ENCODE assay signal across 8 cellular contexts in genomic region chr16:81366316-81366932, GRCh38. TPM values are rescaled to one million over a fixed set of nuclear protein-coding genes. Genes with fewer than 3 reads are reported as not detected.
DNase-seq lines count a peak whose midpoint lies in the region; ATAC-seq and TF ChIP-seq lines count a peak whose summit lies in the region.

No MANE protein-coding gene starts in this region.

- peak in 3 of 4 experiments; percentile 53 to 61 (median 59) for ATAC-seq in T-cell (replicated peaks in 1 of 4)
- peak; percentile 57 for ATAC-seq in foreskin keratinocyte
- no peak for ATAC-seq in GM21367 (IDR thresholded peaks at IDR 0.05; ENCODE audit: unreplicated experiment)

- POLR2A ChIA-PET in GM10248 (lab: Yijun Ruan, JAX) (no interaction called here), T-cell (lab: Charles Lee) (no interaction called here)

- H3K4me3 Mint-ChIP-seq in T-cell: no peak overlapping the region

- DNase-seq in AG08395 (ENCODE audit: low spot score): peak; percentile 64
- DNase-seq in GM10248 (ENCODE audit: extremely low spot score): peak; percentile 59
- peak; percentile 49 for DNase-seq in MV-4-11 (lab: John Stamatoyannopoulos, UW)
- DNase-seq in T-cell: peak in 10 of 34 experiments; percentile 2 to 32 (median 10)
- peak in 1 of 2 donors; percentile 32 for DNase-seq in foreskin keratinocyte
- DNase-seq in pons (ENCODE audit: low spot score): peak; percentile 70
- no peak for DNase-seq in GDM1 (lab: John Stamatoyannopoulos, UW)

- no peak overlapping the region for H3K27ac ChIP-seq in foreskin keratinocyte

- no peaks in the 10 kb centered on the region for H3K4me1 Mint-ChIP-seq in T-cell

- peaks cover 54% of the 10 kb centered on the region for H3K36me3 Mint-ChIP-seq in T-cell

- CTCF ChIA-PET in GM10248 (lab: Yijun Ruan, JAX) (interaction anchor here (0.7 to 4.6 kb wide), 21 partner anchors 8 to 508 kb away, joined by 3 to 35 read pairs (median 4); no protein-coding TSS in a partner anchor), T-cell (lab: Charles Lee) (interaction anchor here (0.6 to 2.3 kb wide), 8 partner anchors 161 to 509 kb away, joined by 3 to 16 read pairs (median 4); no protein-coding TSS in a partner anchor)

- no peaks in the 10 kb centered on the region for H3K9me3 Mint-ChIP-seq in T-cell

- no peaks in the 10 kb centered on the region for H3K27me3 Mint-ChIP-seq in T-cell

- H3K4me1 ChIP-seq in foreskin keratinocyte: no peaks in the 10 kb centered on the region

- no peaks in the 10 kb centered on the region for H3K27me3 ChIP-seq in foreskin keratinocyte

- TF ChIP-seq CTCF in GM10248 (IDR thresholded peaks at IDR 0.05; ENCODE audit: control extremely low read depth, extremely low read depth, low read depth, missing control alignments): peak; percentile 66
- peak; percentile 88 for TF ChIP-seq CTCF in foreskin keratinocyte (conservative IDR thresholded peaks at IDR 0.05)

- H3K27ac Mint-ChIP-seq in T-cell: no peak overlapping the region

RNA-seq across cellular contexts. Expression of gene GAN, which starts 51.7 kb away (rescaled TPM):
- 1 to 10 TPM; 5.4 to 8.1 (median 7.5) TPM for total RNA-seq in T-cell
- total RNA-seq in foreskin keratinocyte: 6.4 and 6.6 TPM in 2 replicates
- polyA plus RNA-seq in foreskin keratinocyte: 0.62 and 0.78 TPM in 2 replicates
